Comparison of ENCODE assay signal across 1 cellular context in genomic region chr6:26199057-26199772, GRCh38.
A peak's percentile ranks its signal among the peaks of the same experiment; 100 is the strongest.
TF ChIP-seq lines count a peak whose summit lies in the region.

No MANE protein-coding gene starts in this region.

TF ChIP-seq in HepG2, 621 proteins besides CTCF, POLR2A, EP300 and RAD21 (continued from another document and continues in another):
- TF ChIP-seq BCLAF1 (IDR thresholded peaks at IDR 0.05) = no peak
- no peak for TF ChIP-seq RARG (CRISPR knock-in tag; IDR thresholded peaks at IDR 0.05; ENCODE audit: low read depth)
- 0 out of 2 replicates have a peak, but pooled peaks have one; percentile 9 for TF ChIP-seq ZBTB21 (CRISPR knock-in tag; IDR thresholded peaks at IDR 0.05)
- TF ChIP-seq ZNF737 (CRISPR knock-in tag; IDR thresholded peaks at IDR 0.05; ENCODE audit: borderline replicate concordance) = 0 out of 2 replicates have a peak, but pooled peaks have one; percentile 57
- TF ChIP-seq, protein P1, sequence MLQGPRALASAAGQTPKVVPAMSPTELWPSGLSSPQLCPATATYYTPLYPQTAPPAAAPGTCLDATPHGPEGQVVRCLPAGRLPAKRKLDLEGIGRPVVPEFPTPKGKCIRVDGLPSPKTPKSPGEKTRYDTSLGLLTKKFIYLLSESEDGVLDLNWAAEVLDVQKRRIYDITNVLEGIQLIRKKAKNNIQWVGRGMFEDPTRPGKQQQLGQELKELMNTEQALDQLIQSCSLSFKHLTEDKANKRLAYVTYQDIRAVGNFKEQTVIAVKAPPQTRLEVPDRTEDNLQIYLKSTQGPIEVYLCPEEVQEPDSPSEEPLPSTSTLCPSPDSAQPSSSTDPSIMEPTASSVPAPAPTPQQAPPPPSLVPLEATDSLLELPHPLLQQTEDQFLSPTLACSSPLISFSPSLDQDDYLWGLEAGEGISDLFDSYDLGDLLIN (CRISPR knock-in tag; IDR thresholded peaks at IDR 0.05; ENCODE audit: borderline replicate concordance) = 0 out of 2 replicates have a peak, but pooled peaks have one; percentile 48
- TF ChIP-seq, protein P2, sequence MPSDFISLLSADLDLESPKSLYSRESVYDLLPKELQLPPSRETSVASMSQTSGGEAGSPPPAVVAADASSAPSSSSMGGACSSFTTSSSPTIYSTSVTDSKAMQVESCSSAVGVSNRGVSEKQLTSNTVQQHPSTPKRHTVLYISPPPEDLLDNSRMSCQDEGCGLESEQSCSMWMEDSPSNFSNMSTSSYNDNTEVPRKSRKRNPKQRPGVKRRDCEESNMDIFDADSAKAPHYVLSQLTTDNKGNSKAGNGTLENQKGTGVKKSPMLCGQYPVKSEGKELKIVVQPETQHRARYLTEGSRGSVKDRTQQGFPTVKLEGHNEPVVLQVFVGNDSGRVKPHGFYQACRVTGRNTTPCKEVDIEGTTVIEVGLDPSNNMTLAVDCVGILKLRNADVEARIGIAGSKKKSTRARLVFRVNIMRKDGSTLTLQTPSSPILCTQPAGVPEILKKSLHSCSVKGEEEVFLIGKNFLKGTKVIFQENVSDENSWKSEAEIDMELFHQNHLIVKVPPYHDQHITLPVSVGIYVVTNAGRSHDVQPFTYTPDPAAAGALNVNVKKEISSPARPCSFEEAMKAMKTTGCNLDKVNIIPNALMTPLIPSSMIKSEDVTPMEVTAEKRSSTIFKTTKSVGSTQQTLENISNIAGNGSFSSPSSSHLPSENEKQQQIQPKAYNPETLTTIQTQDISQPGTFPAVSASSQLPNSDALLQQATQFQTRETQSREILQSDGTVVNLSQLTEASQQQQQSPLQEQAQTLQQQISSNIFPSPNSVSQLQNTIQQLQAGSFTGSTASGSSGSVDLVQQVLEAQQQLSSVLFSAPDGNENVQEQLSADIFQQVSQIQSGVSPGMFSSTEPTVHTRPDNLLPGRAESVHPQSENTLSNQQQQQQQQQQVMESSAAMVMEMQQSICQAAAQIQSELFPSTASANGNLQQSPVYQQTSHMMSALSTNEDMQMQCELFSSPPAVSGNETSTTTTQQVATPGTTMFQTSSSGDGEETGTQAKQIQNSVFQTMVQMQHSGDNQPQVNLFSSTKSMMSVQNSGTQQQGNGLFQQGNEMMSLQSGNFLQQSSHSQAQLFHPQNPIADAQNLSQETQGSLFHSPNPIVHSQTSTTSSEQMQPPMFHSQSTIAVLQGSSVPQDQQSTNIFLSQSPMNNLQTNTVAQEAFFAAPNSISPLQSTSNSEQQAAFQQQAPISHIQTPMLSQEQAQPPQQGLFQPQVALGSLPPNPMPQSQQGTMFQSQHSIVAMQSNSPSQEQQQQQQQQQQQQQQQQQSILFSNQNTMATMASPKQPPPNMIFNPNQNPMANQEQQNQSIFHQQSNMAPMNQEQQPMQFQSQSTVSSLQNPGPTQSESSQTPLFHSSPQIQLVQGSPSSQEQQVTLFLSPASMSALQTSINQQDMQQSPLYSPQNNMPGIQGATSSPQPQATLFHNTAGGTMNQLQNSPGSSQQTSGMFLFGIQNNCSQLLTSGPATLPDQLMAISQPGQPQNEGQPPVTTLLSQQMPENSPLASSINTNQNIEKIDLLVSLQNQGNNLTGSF (CRISPR knock-in tag; IDR thresholded peaks at IDR 0.05) = peak; percentile 58; the same call in 1 of the 2 replicates
- no peak for TF ChIP-seq ZBTB7B (CRISPR knock-in tag; IDR thresholded peaks at IDR 0.05)
- TF ChIP-seq ZNF766 (CRISPR knock-in tag; IDR thresholded peaks at IDR 0.05; ENCODE audit: borderline replicate concordance) = no peak; the same call in 1 of the 2 replicates
- TF ChIP-seq, protein P3, sequence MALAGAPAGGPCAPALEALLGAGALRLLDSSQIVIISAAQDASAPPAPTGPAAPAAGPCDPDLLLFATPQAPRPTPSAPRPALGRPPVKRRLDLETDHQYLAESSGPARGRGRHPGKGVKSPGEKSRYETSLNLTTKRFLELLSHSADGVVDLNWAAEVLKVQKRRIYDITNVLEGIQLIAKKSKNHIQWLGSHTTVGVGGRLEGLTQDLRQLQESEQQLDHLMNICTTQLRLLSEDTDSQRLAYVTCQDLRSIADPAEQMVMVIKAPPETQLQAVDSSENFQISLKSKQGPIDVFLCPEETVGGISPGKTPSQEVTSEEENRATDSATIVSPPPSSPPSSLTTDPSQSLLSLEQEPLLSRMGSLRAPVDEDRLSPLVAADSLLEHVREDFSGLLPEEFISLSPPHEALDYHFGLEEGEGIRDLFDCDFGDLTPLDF (CRISPR knock-in tag; IDR thresholded peaks at IDR 0.05) = no peak; the same call in 1 of the 2 replicates
- no peak for TF ChIP-seq BRCA1 (CRISPR knock-in tag; IDR thresholded peaks at IDR 0.05)
- TF ChIP-seq ZSCAN20 (CRISPR knock-in tag; IDR thresholded peaks at IDR 0.05; ENCODE audit: borderline replicate concordance) = no peak
- peak; percentile 46; the same call in 1 of the 2 replicates for TF ChIP-seq ZNF205 (CRISPR knock-in tag; IDR thresholded peaks at IDR 0.05)
- TF ChIP-seq SRSF4 (IDR thresholded peaks at IDR 0.05; ENCODE audit: low read depth, low read length, poor library complexity, severe bottlenecking) = no peak
- TF ChIP-seq ZKSCAN5 (CRISPR knock-in tag; IDR thresholded peaks at IDR 0.05) = peak; percentile 48; the same call in 1 of the 2 replicates
- peak; percentile 54; the same call in 1 of the 2 replicates for TF ChIP-seq FOXP4 (CRISPR knock-in tag; IDR thresholded peaks at IDR 0.05)
- no peak for TF ChIP-seq JARID2 (CRISPR knock-in tag; IDR thresholded peaks at IDR 0.05; ENCODE audit: insufficient replicate concordance)
- TF ChIP-seq PRDM10 (CRISPR knock-in tag; IDR thresholded peaks at IDR 0.05; ENCODE audit: low read depth) = no peak
- TF ChIP-seq ZNF577 (CRISPR knock-in tag; IDR thresholded peaks at IDR 0.05; ENCODE audit: borderline replicate concordance, low read depth) = no peak
- peak; percentile 51 for TF ChIP-seq FOXK1 (CRISPR knock-in tag; IDR thresholded peaks at IDR 0.05; ENCODE audit: borderline replicate concordance, low read depth)
- 0 out of 2 replicates have a peak, but pooled peaks have one; percentile 7 for TF ChIP-seq ZNF850 (CRISPR knock-in tag; conservative IDR thresholded peaks at IDR 0.05)
- peak; percentile 62; the same call in 1 of the 2 replicates for TF ChIP-seq ZNF337 (CRISPR knock-in tag; IDR thresholded peaks at IDR 0.05; ENCODE audit: borderline replicate concordance, low read depth)
- 0 out of 2 replicates have a peak, but pooled peaks have one; percentile 74 for TF ChIP-seq ZNF180 (CRISPR knock-in tag; IDR thresholded peaks at IDR 0.05; ENCODE audit: borderline replicate concordance, low read depth)
- no peak for TF ChIP-seq ESRRA (CRISPR knock-in tag; IDR thresholded peaks at IDR 0.05; ENCODE audit: low read depth)
- TF ChIP-seq ZMYM3 (CRISPR knock-in tag; IDR thresholded peaks at IDR 0.05) = no peak
- TF ChIP-seq MATR3 (CRISPR knock-in tag; IDR thresholded peaks at IDR 0.05) = 0 out of 2 replicates have a peak, but pooled peaks have one; percentile 47
- TF ChIP-seq, protein P4, sequence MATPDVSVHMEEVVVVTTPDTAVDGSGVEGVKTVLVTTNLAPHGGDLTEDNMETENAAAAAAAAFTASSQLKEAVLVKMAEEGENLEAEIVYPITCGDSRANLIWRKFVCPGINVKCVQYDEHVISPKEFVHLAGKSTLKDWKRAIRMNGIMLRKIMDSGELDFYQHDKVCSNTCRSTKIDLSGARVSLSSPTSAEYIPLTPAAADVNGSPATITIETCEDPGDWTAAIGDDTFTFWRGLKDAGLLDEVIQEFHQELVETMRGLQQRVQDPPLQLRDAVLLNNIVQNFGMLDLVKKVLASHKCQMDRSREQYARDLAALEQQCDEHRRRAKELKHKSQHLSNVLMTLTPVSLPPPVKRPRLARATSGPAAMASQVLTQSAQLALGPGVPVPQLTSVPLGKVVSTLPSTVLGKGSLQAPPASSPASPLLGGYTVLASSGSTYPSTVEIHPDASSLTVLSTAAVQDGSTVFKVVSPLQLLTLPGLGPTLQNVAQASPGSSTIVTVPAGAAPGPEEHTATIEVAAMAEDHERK (CRISPR knock-in tag; IDR thresholded peaks at IDR 0.05; ENCODE audit: low read depth) = no peak
- TF ChIP-seq ZNF44 (CRISPR knock-in tag; IDR thresholded peaks at IDR 0.05) = no peak; the same call in 1 of the 2 replicates
- no peak for TF ChIP-seq SMARCE1 (IDR thresholded peaks at IDR 0.05; ENCODE audit: borderline replicate concordance)
- TF ChIP-seq SETDB1 (CRISPR knock-in tag; IDR thresholded peaks at IDR 0.05; ENCODE audit: borderline replicate concordance) = no peak
- no peak for TF ChIP-seq NFATC3 (CRISPR knock-in tag; IDR thresholded peaks at IDR 0.05)
- TF ChIP-seq, protein P5, sequence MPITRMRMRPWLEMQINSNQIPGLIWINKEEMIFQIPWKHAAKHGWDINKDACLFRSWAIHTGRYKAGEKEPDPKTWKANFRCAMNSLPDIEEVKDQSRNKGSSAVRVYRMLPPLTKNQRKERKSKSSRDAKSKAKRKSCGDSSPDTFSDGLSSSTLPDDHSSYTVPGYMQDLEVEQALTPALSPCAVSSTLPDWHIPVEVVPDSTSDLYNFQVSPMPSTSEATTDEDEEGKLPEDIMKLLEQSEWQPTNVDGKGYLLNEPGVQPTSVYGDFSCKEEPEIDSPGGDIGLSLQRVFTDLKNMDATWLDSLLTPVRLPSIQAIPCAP (CRISPR knock-in tag; IDR thresholded peaks at IDR 0.05; ENCODE audit: low read depth) = no peak
- peak; percentile 97 for TF ChIP-seq ZNF7 (CRISPR knock-in tag; IDR thresholded peaks at IDR 0.05)
- peak; percentile 78 for TF ChIP-seq ZBTB20 (CRISPR knock-in tag; IDR thresholded peaks at IDR 0.05; ENCODE audit: borderline replicate concordance, low read depth)
- no peak for TF ChIP-seq ZNF556 (CRISPR knock-in tag; IDR thresholded peaks at IDR 0.05; ENCODE audit: borderline replicate concordance)
- TF ChIP-seq ZNF354B (CRISPR knock-in tag; IDR thresholded peaks at IDR 0.05) = no peak
- no peak for TF ChIP-seq ZNF260 (CRISPR knock-in tag; IDR thresholded peaks at IDR 0.05; ENCODE audit: borderline replicate concordance, low read depth)
- TF ChIP-seq TERF1 (CRISPR knock-in tag; IDR thresholded peaks at IDR 0.05) = no peak
- peak; percentile 53; the same call in 1 of the 2 replicates for TF ChIP-seq ZNF230 (CRISPR knock-in tag; IDR thresholded peaks at IDR 0.05)
- TF ChIP-seq SP1 (IDR thresholded peaks at IDR 0.05) = no peak
- peak; percentile 10; the same call in 1 of the 2 replicates for TF ChIP-seq SP1 (CRISPR knock-in tag; IDR thresholded peaks at IDR 0.05)
- TF ChIP-seq RORA (CRISPR knock-in tag; IDR thresholded peaks at IDR 0.05) = no peak
